ENCODE assay signal across 11 cellular contexts in the genomic region with DNA sequence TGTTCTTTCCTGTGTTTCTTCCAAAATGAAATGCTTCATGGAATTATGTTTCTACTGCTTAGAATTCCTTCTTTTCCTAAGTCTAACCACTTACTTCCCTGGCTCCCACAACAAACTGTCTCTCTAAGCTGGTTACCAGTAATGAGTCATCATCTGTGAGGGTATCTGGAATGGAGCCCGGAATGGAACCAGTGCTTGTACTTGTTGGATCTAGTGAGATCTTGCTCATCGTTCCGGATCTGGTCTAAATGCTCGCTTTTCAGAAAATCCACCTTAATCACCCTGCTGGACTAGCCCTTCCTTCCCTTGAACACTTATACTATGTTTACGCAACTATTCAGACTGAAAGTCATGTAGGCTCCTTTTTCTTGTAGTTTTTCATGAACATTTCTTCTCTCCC.
A peak's percentile ranks its signal among the peaks of the same experiment; 100 is the strongest.
DNase-seq lines count a peak whose midpoint lies in the region; ATAC-seq, FAIRE-seq and TF ChIP-seq lines count a peak whose summit lies in the region.
"Had no signal": no experiment of that assay in that cellular context is flagged by ENCODE, and none has a peak within 500 bp of the region (broad histone marks: within the 10 kb centered on the region; RNA-seq: fewer than 3 reads in every experiment).

No MANE protein-coding gene starts in this region.

- H3K36me3 Mint-ChIP-seq in activated CD4-positive, alpha-beta T cell treated with anti-CD3 and anti-CD28 coated beads, Interleukin-2, amount 10 ng/mL, durations not matched to agents 24 days and 14 days (ENCODE audit: low read depth): peaks cover 2% of the 10 kb centered on the region

- no peak overlapping the region for H3K27ac Mint-ChIP-seq in activated CD4-positive, alpha-beta T cell treated with anti-CD3 and anti-CD28 coated beads, Interleukin-2, amount 10 ng/mL, durations not matched to agents 24 days and 14 days
- H3K27ac Mint-ChIP-seq: CD4-positive, CD25-positive, alpha-beta regulatory T cell had no signal

- no peaks in the 10 kb centered on the region for H3K79me2 ChIP-seq in keratinocyte (ENCODE audit: control insufficient read depth, insufficient read depth, low read length)

- H3K27me3 Mint-ChIP-seq in activated CD4-positive, alpha-beta T cell treated with anti-CD3 and anti-CD28 coated beads, Interleukin-2, amount 10 ng/mL, durations not matched to agents 24 days and 14 days: no peaks in the 10 kb centered on the region
- H3K27me3 Mint-ChIP-seq: CD4-positive, CD25-positive, alpha-beta regulatory T cell had no signal

- H3K27me3 ChIP-seq in keratinocyte (ENCODE audit: control insufficient read depth, extremely low read depth, insufficient read depth, low read length): no peaks in the 10 kb centered on the region

- peaks cover 43% of the 10 kb centered on the region for H3K4me1 ChIP-seq in keratinocyte (ENCODE audit: control insufficient read depth, extremely low read depth, insufficient read depth, low read length)

- peaks cover 0 to 4% of the 10 kb centered on the region in 2 experiments for H3K36me3 ChIP-seq in keratinocyte (ENCODE audit: control insufficient read depth in 2 of 2, extremely low read depth in 1 of 2, insufficient read depth in 2 of 2, low read length in 2 of 2)

- H4K20me1 ChIP-seq in keratinocyte (ENCODE audit: control insufficient read depth, extremely low read depth, insufficient read depth, low read length): no peaks in the 10 kb centered on the region

- H3K4me3 Mint-ChIP-seq in activated CD4-positive, alpha-beta T cell treated with anti-CD3 and anti-CD28 coated beads, Interleukin-2, amount 10 ng/mL, durations not matched to agents 24 days and 14 days: no peak overlapping the region
- H3K4me3 Mint-ChIP-seq: CD4-positive, CD25-positive, alpha-beta regulatory T cell had no signal

- intact Hi-C loops in activated CD4-positive, alpha-beta T cell treated with anti-CD3 and anti-CD28 coated beads, Interleukin-2, amount 10 ng/mL, durations not matched to agents 24 days and 14 days (cut with micrococcal nuclease): no loop called here

- peak overlapping the region; percentile 63 for H3K27ac ChIP-seq in keratinocyte (ENCODE audit: control insufficient read depth, insufficient read depth, low read length)
- H3K27ac ChIP-seq: KMS-11 had no signal

- no peak overlapping the region for H2AFZ ChIP-seq in keratinocyte (ENCODE audit: control insufficient read depth, low read length)

- ATAC-seq in GM18519 (IDR thresholded peaks at IDR 0.05; ENCODE audit: low FRiP score, unreplicated experiment): no peak

- DNase-seq in A172 (ENCODE audit: low spot score): peak; percentile 100
- DNase-seq in HK-2 (ENCODE audit: unreplicated experiment): peak; percentile 60
- peak; percentile 99 for DNase-seq in astrocyte of the cerebellum (ENCODE audit: low read depth)
- DNase-seq in keratinocyte (ENCODE audit: low read depth, low spot score): peak; percentile 90
- no peak for DNase-seq in GM13977 (ENCODE audit: low spot score)
- DNase-seq in stimulated activated CD4-positive, alpha-beta T cell treated with anti-CD3 and anti-CD28 coated beads, Interleukin-4, amount 100 ng/mL, for 1 hour: no peak
- no peak for DNase-seq in activated CD4-positive, alpha-beta T cell treated with anti-CD3 and anti-CD28 coated beads, Interleukin-2, amount 10 ng/mL, durations not matched to agents 24 days and 14 days
- DNase-seq: activated CD4-positive, alpha-beta T cell treated with anti-CD3 and anti-CD28 coated beads for 1 hour; CD4-positive, CD25-positive, alpha-beta regulatory T cell had no signal

- no peaks in the 10 kb centered on the region for H3K9me3 ChIP-seq in keratinocyte (ENCODE audit: control insufficient read depth, low read depth, low read length)

- H3K9ac ChIP-seq in keratinocyte (ENCODE audit: control insufficient read depth, extremely low read depth, insufficient read depth, low read length): peak overlapping the region; percentile 36
- H3K9ac ChIP-seq: KMS-11 had no signal

- in situ Hi-C loops in astrocyte of the cerebellum (cut with HindIII; ENCODE audit: low sequenced_read_pairs): no loop called here
- in situ Hi-C loops in GM13977 (cut with MboI; ENCODE audit: low pct_unique_long_range_greater_than_20kb, low sequenced_read_pairs, unreplicated experiment): no loop called here

- H3K4me3 ChIP-seq in astrocyte of the cerebellum (ENCODE audit: low read depth, low read length) (no peak overlapping the region), keratinocyte (ENCODE audit: control insufficient read depth in 2 of 3, extremely low read depth in 1 of 3, insufficient read depth in 2 of 3, low read depth in 1 of 3, low read length in 3 of 3) (no peak overlapping the region)

- H3K4me1 Mint-ChIP-seq in activated CD4-positive, alpha-beta T cell treated with anti-CD3 and anti-CD28 coated beads, Interleukin-2, amount 10 ng/mL, durations not matched to agents 24 days and 14 days: no peaks in the 10 kb centered on the region

- no peaks in the 10 kb centered on the region for H3K9me3 Mint-ChIP-seq in activated CD4-positive, alpha-beta T cell treated with anti-CD3 and anti-CD28 coated beads, Interleukin-2, amount 10 ng/mL, durations not matched to agents 24 days and 14 days
- H3K9me3 Mint-ChIP-seq: CD4-positive, CD25-positive, alpha-beta regulatory T cell had no signal

- TF ChIP-seq CTCF in astrocyte of the cerebellum (IDR thresholded peaks at IDR 0.05; ENCODE audit: low read depth, low read length, missing control alignments) (no peak), keratinocyte (optimal IDR thresholded peaks at IDR 0.05 in 1 of 3, IDR thresholded peaks at IDR 0.05 in 1 of 3, conservative IDR thresholded peaks at IDR 0.05 in 1 of 3; ENCODE audit: extremely low read depth in 1 of 3, insufficient read depth in 2 of 3, low read length in 3 of 3) (no peak), GM13977 (IDR thresholded peaks at IDR 0.05; ENCODE audit: extremely low read depth, insufficient read depth, missing control alignments) (no peak)

- FAIRE-seq in keratinocyte (lab: Jason Lieb, UNC): peak; percentile 98

- no peaks in the 10 kb centered on the region for H3K9me1 ChIP-seq in keratinocyte (ENCODE audit: control insufficient read depth, extremely low read depth, insufficient read depth, low read length)

- dilution Hi-C loops in keratinocyte (cut with MboI; ENCODE audit: extremely low pct_ligation_motif_present, low sequenced_read_pairs): no loop called here

- peak overlapping the region; percentile 67 for H3K4me2 ChIP-seq in keratinocyte (ENCODE audit: control insufficient read depth, extremely low read depth, insufficient read depth, low read depth, low read length)
- H3K4me2 ChIP-seq: KMS-11 had no signal

Comparison
In these comparisons a context has a peak if more than half of its experiments do, and no peak if none do; other contexts are left out.
1. DNase-seq: peak in A172 (single experiment), HK-2 (single experiment), astrocyte of the cerebellum (single experiment) and keratinocyte (single experiment); none in GM13977 (single experiment), stimulated activated CD4-positive, alpha-beta T cell treated with anti-CD3 and anti-CD28 coated beads, Interleukin-4, amount 100 ng/mL, for 1 hour (single experiment) and activated CD4-positive, alpha-beta T cell treated with anti-CD3 and anti-CD28 coated beads, Interleukin-2, amount 10 ng/mL, durations not matched to agents 24 days and 14 days (single experiment).